Comparison of ENCODE assay signal across 15 cellular contexts in the genomic region with DNA sequence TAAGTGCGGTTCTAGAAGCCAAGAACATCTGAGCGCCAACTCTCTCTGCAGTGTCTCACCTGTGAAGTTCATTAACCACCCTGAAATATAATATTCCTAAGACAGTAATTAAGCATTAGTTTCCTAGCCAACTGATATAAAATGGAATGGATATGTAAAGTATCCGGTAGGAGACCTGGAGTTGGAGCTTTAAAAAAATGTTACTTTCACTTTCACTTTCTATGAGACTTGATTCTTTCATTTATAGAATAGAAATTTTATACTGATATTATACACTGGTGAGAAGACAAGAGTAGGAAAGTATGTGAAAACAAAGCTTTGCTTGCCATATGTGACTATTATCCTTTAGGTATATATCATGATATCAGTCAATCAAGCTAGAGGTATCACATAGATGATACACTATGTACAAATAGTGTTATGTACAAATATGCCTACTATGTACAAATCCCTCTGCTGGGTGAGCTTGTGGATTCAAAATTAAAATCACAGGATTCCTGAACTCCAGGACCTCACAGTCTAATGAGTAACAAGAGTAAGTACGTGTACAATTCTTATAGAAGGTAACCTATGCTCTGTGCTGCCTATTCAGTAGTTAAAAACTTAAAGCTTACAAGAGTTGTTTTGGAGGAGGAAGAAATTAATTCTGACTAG.
DNase-seq lines count a peak whose midpoint lies in the region; ATAC-seq and TF ChIP-seq lines count a peak whose summit lies in the region.
"Had no signal": no experiment of that assay in that cellular context is flagged by ENCODE, and none has a peak within 500 bp of the region (broad histone marks: within the 10 kb centered on the region; RNA-seq: fewer than 3 reads in every experiment).

No MANE protein-coding gene starts in this region.

- H3K4ac ChIP-seq in mesendoderm (ENCODE audit: low read depth, low read length) (no peak overlapping the region), H9 (ENCODE audit: low read depth, low read length) (no peak overlapping the region)

- no peak overlapping the region for H3T11ph ChIP-seq in H9 (ENCODE audit: low read length)

- H3K9me3 ChIP-seq in transverse colon = no peaks in the 10 kb centered on the region
- no peaks in the 10 kb centered on the region for H3K9me3 ChIP-seq in H9 (ENCODE audit: control insufficient read depth, low read depth, low read length)

- no peak overlapping the region for H2BK5ac ChIP-seq in mesendoderm (ENCODE audit: low read length)
- no peak overlapping the region for H2BK5ac ChIP-seq in H9 (ENCODE audit: insufficient read length, low read length)

- H3K27ac ChIP-seq in transverse colon (no peak overlapping the region), mesendoderm (ENCODE audit: low read depth, low read length) (no peak overlapping the region), H9 (ENCODE audit: insufficient read length, low read depth, low read length) (no peak overlapping the region)

- H3K4me2 ChIP-seq in mesendoderm (ENCODE audit: low read length) (no peak overlapping the region), H9 (ENCODE audit: insufficient read depth, insufficient read length, low read length) (no peak overlapping the region)

- no peaks in the 10 kb centered on the region for H3K36me3 ChIP-seq in transverse colon
- H3K36me3 ChIP-seq in mesendoderm (ENCODE audit: control insufficient read depth, insufficient read depth, low read length) = no peaks in the 10 kb centered on the region

- H2BK120ac ChIP-seq in mesendoderm (ENCODE audit: low read depth, low read length) = no peak overlapping the region
- no peak overlapping the region for H2BK120ac ChIP-seq in H9 (ENCODE audit: low read depth, low read length, poor library complexity, severe bottlenecking)

- no peak for TF ChIP-seq EP300 in transverse colon (IDR thresholded peaks at IDR 0.05; ENCODE audit: low read depth)

- no peak overlapping the region for H2AK5ac ChIP-seq in mesendoderm (ENCODE audit: low read length)
- no peak overlapping the region for H2AK5ac ChIP-seq in H9 (ENCODE audit: insufficient read length, low read length)

- no peak overlapping the region for H3K9ac ChIP-seq in mesendoderm (ENCODE audit: low read length)
- no peak overlapping the region for H3K9ac ChIP-seq in H9 (ENCODE audit: extremely low read depth, insufficient read length, low read length)

- no peak overlapping the region for H3K56ac ChIP-seq in mesendoderm (ENCODE audit: low read length)
- no peak overlapping the region for H3K56ac ChIP-seq in H9 (ENCODE audit: insufficient read length, low read depth, low read length)

- H4K5ac ChIP-seq in mesendoderm (ENCODE audit: low read length) (no peak overlapping the region), H9 (ENCODE audit: insufficient read length, low read depth, low read length) (no peak overlapping the region)

- H3K4me3 ChIP-seq in transverse colon = no peak overlapping the region
- H3K4me3 ChIP-seq in mesendoderm (ENCODE audit: low read length) = no peak overlapping the region

- TF ChIP-seq CTCF in Calu3 (IDR thresholded peaks at IDR 0.05; ENCODE audit: unreplicated experiment) (no peak), HFFc6 (IDR thresholded peaks at IDR 0.05) (no peak), WTC11 (IDR thresholded peaks at IDR 0.05) (no peak), transverse colon (IDR thresholded peaks at IDR 0.05) (no peak), H9 (conservative IDR thresholded peaks at IDR 0.05) (no peak)

- no peaks in the 10 kb centered on the region for H3K27me3 ChIP-seq in transverse colon
- H3K27me3 ChIP-seq in mesendoderm (ENCODE audit: insufficient read depth, low read length, poor library complexity) = no peaks in the 10 kb centered on the region
- H3K27me3 ChIP-seq in H9 (ENCODE audit: insufficient read depth, low read length) = no peaks in the 10 kb centered on the region

- H3K9me3 Mint-ChIP-seq in Calu3 (ENCODE audit: low read depth, unreplicated experiment) (peaks cover 3% of the 10 kb centered on the region), HFFc6 (peaks cover 5% of the 10 kb centered on the region), WTC11 (peaks cover 11% of the 10 kb centered on the region; the same call in 1 of the 2 replicates), H9 (no peaks in the 10 kb centered on the region; a peak in 1 of 5 replicates)
- H3K9me3 Mint-ChIP-seq: activated naive CD8-positive, alpha-beta T cell treated with anti-CD3 and anti-CD28 coated beads for 36 hours had no signal

- no peak overlapping the region for H3K23ac ChIP-seq in mesendoderm (ENCODE audit: low read length)
- H3K23ac ChIP-seq in H9 (ENCODE audit: insufficient read length, low read depth, low read length) = no peak overlapping the region

- H4K8ac ChIP-seq in mesendoderm (ENCODE audit: low read depth, low read length) (no peak overlapping the region), H9 (replicated peaks; ENCODE audit: insufficient read length, low read depth, low read length) (no peak overlapping the region)

- H3K79me2 ChIP-seq in mesendoderm (ENCODE audit: control insufficient read depth, insufficient read depth, low read length) = no peaks in the 10 kb centered on the region
- no peaks in the 10 kb centered on the region for H3K79me2 ChIP-seq in H9 (ENCODE audit: insufficient read depth, low read length)

- intact Hi-C loops in Calu3 (cut with micrococcal nuclease; ENCODE audit: unreplicated experiment) (no loop called here), transverse colon (cut with DNase I; ENCODE audit: low total_unique reads) (no loop called here)

- no peak overlapping the region for H3K14ac ChIP-seq in H9 (ENCODE audit: insufficient read depth, low read length)

- H3K18ac ChIP-seq in mesendoderm (ENCODE audit: low read length) = no peak overlapping the region
- no peak overlapping the region for H3K18ac ChIP-seq in H9 (ENCODE audit: insufficient read length, low read depth, low read length)

- H3K4me1 Mint-ChIP-seq in Calu3 (ENCODE audit: low read depth, unreplicated experiment) = peaks cover 48% of the 10 kb centered on the region
- peaks cover 13% of the 10 kb centered on the region; the same call in 1 of the 2 replicates for H3K4me1 Mint-ChIP-seq in HFFc6 (ENCODE audit: low read depth)
- H3K4me1 Mint-ChIP-seq in WTC11 = peaks cover 32% of the 10 kb centered on the region
- peaks cover 0 to 7% of the 10 kb centered on the region in 2 experiments; a peak in 2 of 4 replicates for H3K4me1 Mint-ChIP-seq in H9
- H3K4me1 Mint-ChIP-seq: CD14-positive monocyte had no signal

- H2BK12ac ChIP-seq in H9 (ENCODE audit: insufficient read length, low read depth, low read length) = no peak overlapping the region

- H3K27me3 Mint-ChIP-seq in Calu3 (ENCODE audit: unreplicated experiment) = no peaks in the 10 kb centered on the region
- H3K27me3 Mint-ChIP-seq in HFFc6 (ENCODE audit: insufficient read depth) = no peaks in the 10 kb centered on the region
- H3K27me3 Mint-ChIP-seq in WTC11 (ENCODE audit: low read depth) = no peaks in the 10 kb centered on the region
- no peaks in the 10 kb centered on the region for H3K27me3 Mint-ChIP-seq in H9 (ENCODE audit: low read depth)
- H3K27me3 Mint-ChIP-seq: activated naive CD8-positive, alpha-beta T cell treated with anti-CD3 and anti-CD28 coated beads for 36 hours; natural killer cell treated with Interleukin-12 subunit alpha and Interleukin-12 subunit beta and Interleukin-15 and Interleukin-18, amount 100 ng/mL, for 72 hours had no signal

- no peaks in the 10 kb centered on the region for H4K20me1 ChIP-seq in H9 (ENCODE audit: control insufficient read depth, insufficient read depth, insufficient read length)

- H3K4me3 Mint-ChIP-seq in Calu3 (ENCODE audit: low read depth, unreplicated experiment) (no peak overlapping the region), HFFc6 (peak overlapping the region; percentile 86), WTC11 (no peak overlapping the region), H9 (no peak overlapping the region)
- H3K4me3 Mint-ChIP-seq: activated naive CD8-positive, alpha-beta T cell treated with anti-CD3 and anti-CD28 coated beads for 36 hours; CD14-positive monocyte; natural killer cell treated with Interleukin-12 subunit alpha and Interleukin-12 subunit beta and Interleukin-15 and Interleukin-18, amount 100 ng/mL, for 72 hours had no signal

- DNase-seq in Calu3 = no peak
- no peak for DNase-seq in HFFc6
- no peak for DNase-seq in WTC11 (ENCODE audit: low spot score)
- DNase-seq in kidney tubule cell (ENCODE audit: low spot score) = peak; percentile 5
- DNase-seq in transverse colon = no peak
- no peak for DNase-seq in mesendoderm
- DNase-seq in H9 = no peak
- DNase-seq: activated naive CD8-positive, alpha-beta T cell treated with anti-CD3 and anti-CD28 coated beads for 36 hours; GDM1; NCI-H1092; NCI-H446; stimulated activated CD4-positive, alpha-beta T cell treated with anti-CD3 and anti-CD28 coated beads, Interleukin-4, amount 100 ng/mL, for 24 hours had no signal

- WGBS in transverse colon (ENCODE audit: low coverage in 1 of 2), 2 donors = 84 to 85% methylated on average over 4 of the region's 4 CpGs
- WGBS in mesendoderm (ENCODE audit: extremely low coverage, insufficient coverage, low lambda C conversion rate) = no CpG with 5 or more reads among the region's 4 CpGs
- no CpG with 5 or more reads among the region's 4 CpGs for WGBS in H9 (ENCODE audit: extremely low coverage, insufficient read length, low lambda C conversion rate)

- ATAC-seq in WTC11 (no peak), GM18909 (IDR thresholded peaks at IDR 0.05; ENCODE audit: poor library complexity, unreplicated experiment) (no peak)
- ATAC-seq: natural killer cell treated with Interleukin-12 subunit alpha and Interleukin-12 subunit beta and Interleukin-15 and Interleukin-18, amount 100 ng/mL, for 72 hours had no signal

- no peaks in the 10 kb centered on the region for H3K36me3 Mint-ChIP-seq in Calu3 (ENCODE audit: insufficient read depth, unreplicated experiment)
- no peaks in the 10 kb centered on the region for H3K36me3 Mint-ChIP-seq in HFFc6 (ENCODE audit: low read depth)
- 0 out of 2 replicates have a peak, but pooled peaks cover 2% of the 10 kb centered on the region for H3K36me3 Mint-ChIP-seq in WTC11
- peaks cover 0 to 6% (median 4%) of the 10 kb centered on the region in 3 experiments; a peak in 1 of 7 replicates for H3K36me3 Mint-ChIP-seq in H9 (ENCODE audit: insufficient read depth in 1 of 3, low read depth in 3 of 3)
- H3K36me3 Mint-ChIP-seq: activated naive CD8-positive, alpha-beta T cell treated with anti-CD3 and anti-CD28 coated beads for 36 hours; CD14-positive monocyte; natural killer cell treated with Interleukin-12 subunit alpha and Interleukin-12 subunit beta and Interleukin-15 and Interleukin-18, amount 100 ng/mL, for 72 hours had no signal

- POLR2A ChIA-PET in WTC11 (lab: Charles Lee) = no interaction called here

- H3K4me1 ChIP-seq in transverse colon (no peaks in the 10 kb centered on the region), mesendoderm (ENCODE audit: control insufficient read depth, low read depth, low read length) (no peaks in the 10 kb centered on the region), H9 (ENCODE audit: insufficient read depth, low read length) (no peaks in the 10 kb centered on the region)

- in situ Hi-C loops in transverse colon (cut with MboI; ENCODE audit: low pct_ligation_motif_present in 1 of 4, low pct_unique_long_range_greater_than_20kb in 1 of 4, low sequenced_read_pairs in 3 of 4) = no loop called here

- CTCF ChIA-PET in Calu3 (lab: Charles Lee) (no interaction called here), WTC11 (lab: Charles Lee) (no interaction called here)

- no peak overlapping the region for H2BK15ac ChIP-seq in mesendoderm (replicated peaks; ENCODE audit: low read depth)
- no peak overlapping the region for H2BK15ac ChIP-seq in H9 (ENCODE audit: low read depth, low read length)

- no peaks in the 10 kb centered on the region for H3K23me2 ChIP-seq in H9 (ENCODE audit: insufficient read length, low read depth, low read length, poor library complexity, severe bottlenecking)

- TF ChIP-seq POLR2A in transverse colon (IDR thresholded peaks at IDR 0.05) = no peak

- H3K79me1 ChIP-seq in mesendoderm (ENCODE audit: low read length) = no peaks in the 10 kb centered on the region
- H3K79me1 ChIP-seq in H9 (ENCODE audit: insufficient read depth, low read depth, low read length, poor library complexity, severe bottlenecking) = no peaks in the 10 kb centered on the region

- no peak overlapping the region for H2AFZ ChIP-seq in H9 (ENCODE audit: low read length)

- BruUV-seq in Calu3 (replicated peaks; lab: Mats Ljungman, UMichigan) = no TSS peak

- no peak overlapping the region for H4K91ac ChIP-seq in H9 (ENCODE audit: insufficient read length, low read depth, low read length)

- H3K27ac Mint-ChIP-seq in Calu3 (ENCODE audit: unreplicated experiment) = peak overlapping the region; percentile 46
- no peak overlapping the region for H3K27ac Mint-ChIP-seq in HFFc6
- 0 out of 2 replicates have a peak overlapping the region, but pooled peaks have one; percentile 7 for H3K27ac Mint-ChIP-seq in WTC11
- no peak overlapping the region for H3K27ac Mint-ChIP-seq in H9
- H3K27ac Mint-ChIP-seq: activated naive CD8-positive, alpha-beta T cell treated with anti-CD3 and anti-CD28 coated beads for 36 hours; CD14-positive monocyte; natural killer cell treated with Interleukin-12 subunit alpha and Interleukin-12 subunit beta and Interleukin-15 and Interleukin-18, amount 100 ng/mL, for 72 hours had no signal

- no peak overlapping the region for H2BK20ac ChIP-seq in H9 (ENCODE audit: low read depth, low read length, poor library complexity, severe bottlenecking)

Comparison
In these comparisons a context has a peak if more than half of its experiments do, and no peak if none do; other contexts are left out.
1. H3K27ac Mint-ChIP-seq: peak in Calu3 (single experiment) and WTC11 (single experiment); none in HFFc6 (single experiment) and H9 (0 of 3).